ENCODE assay signal across 2 cellular contexts in genomic region chr20:23361651-23362391, GRCh38.
A peak's percentile ranks its signal among the peaks of the same experiment; 100 is the strongest.
TF ChIP-seq lines count a peak whose summit lies in the region.

TSS of gene GZF1 (plus strand) at chr20:23362182. CDS start at chr20:23364384, 2,202 bp downstream.

TF ChIP-seq in IMR-90, 13 proteins besides CTCF, POLR2A, EP300 and RAD21:
- no peak for TF ChIP-seq RFX5 (IDR thresholded peaks at IDR 0.05; ENCODE audit: low read depth, low read length)
- TF ChIP-seq MXI1 (IDR thresholded peaks at IDR 0.05; ENCODE audit: borderline replicate concordance, low read depth, low read length), result no peak
- TF ChIP-seq SMC3 (IDR thresholded peaks at IDR 0.05; ENCODE audit: low read depth, low read length), result no peak
- 0 out of 2 replicates have a peak, but pooled peaks have one; percentile 74 for TF ChIP-seq FOS (IDR thresholded peaks at IDR 0.05; ENCODE audit: low read depth, low read length)
- TF ChIP-seq USF2 (IDR thresholded peaks at IDR 0.05; ENCODE audit: low read depth, low read length), result peak; percentile 98
- TF ChIP-seq MAZ (IDR thresholded peaks at IDR 0.05; ENCODE audit: borderline replicate concordance, low read depth, low read length), result peak; percentile 89
- TF ChIP-seq NFE2L2 (IDR thresholded peaks at IDR 0.05; ENCODE audit: low read depth, low read length), result peak; percentile 77; the same call in 1 of the 2 replicates
- 0 out of 2 replicates have a peak, but pooled peaks have one; percentile 9 for TF ChIP-seq MAFK (IDR thresholded peaks at IDR 0.05; ENCODE audit: low read depth, low read length)
- TF ChIP-seq, protein P1, sequence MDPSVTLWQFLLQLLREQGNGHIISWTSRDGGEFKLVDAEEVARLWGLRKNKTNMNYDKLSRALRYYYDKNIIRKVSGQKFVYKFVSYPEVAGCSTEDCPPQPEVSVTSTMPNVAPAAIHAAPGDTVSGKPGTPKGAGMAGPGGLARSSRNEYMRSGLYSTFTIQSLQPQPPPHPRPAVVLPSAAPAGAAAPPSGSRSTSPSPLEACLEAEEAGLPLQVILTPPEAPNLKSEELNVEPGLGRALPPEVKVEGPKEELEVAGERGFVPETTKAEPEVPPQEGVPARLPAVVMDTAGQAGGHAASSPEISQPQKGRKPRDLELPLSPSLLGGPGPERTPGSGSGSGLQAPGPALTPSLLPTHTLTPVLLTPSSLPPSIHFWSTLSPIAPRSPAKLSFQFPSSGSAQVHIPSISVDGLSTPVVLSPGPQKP (IDR thresholded peaks at IDR 0.05; ENCODE audit: borderline replicate concordance, low read depth, low read length), result no peak
- TF ChIP-seq CEBPB (IDR thresholded peaks at IDR 0.05; ENCODE audit: low read depth, low read length), result peak; percentile 100
- TF ChIP-seq CHD1 (IDR thresholded peaks at IDR 0.05; ENCODE audit: low read depth, low read length), result no peak
- peak; percentile 98 for TF ChIP-seq BHLHE40 (IDR thresholded peaks at IDR 0.05; ENCODE audit: low read depth, low read length)
- TF ChIP-seq RCOR1 (IDR thresholded peaks at IDR 0.05; ENCODE audit: insufficient replicate concordance, low read length), result no peak
TF ChIP-seq in IMR-90: peak in this region for 7.

TF ChIP-seq in endothelial cell of umbilical vein, 7 proteins besides CTCF, POLR2A, EP300 and RAD21:
- TF ChIP-seq MYC (IDR thresholded peaks at IDR 0.05; ENCODE audit: low read depth, low read length) (peak; percentile 46), FOS (IDR thresholded peaks at IDR 0.05; ENCODE audit: borderline replicate concordance, insufficient read depth, low read length) (peak; percentile 19), GATA2 (IDR thresholded peaks at IDR 0.05; ENCODE audit: insufficient read depth, insufficient read length, low read depth, low read length) (no peak), POLR2AphosphoS5 (IDR thresholded peaks at IDR 0.05; ENCODE audit: insufficient read depth, low read depth, low read length) (peak; percentile 94), JUN (IDR thresholded peaks at IDR 0.05; ENCODE audit: borderline replicate concordance, insufficient read depth, insufficient read length, low read depth) (peak; percentile 61), EZH2 (IDR thresholded peaks at IDR 0.05; ENCODE audit: borderline replicate concordance, low read depth, low read length, severe bottlenecking) (no peak)
- TF ChIP-seq, protein P2, sequence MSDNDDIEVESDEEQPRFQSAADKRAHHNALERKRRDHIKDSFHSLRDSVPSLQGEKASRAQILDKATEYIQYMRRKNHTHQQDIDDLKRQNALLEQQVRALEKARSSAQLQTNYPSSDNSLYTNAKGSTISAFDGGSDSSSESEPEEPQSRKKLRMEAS (IDR thresholded peaks at IDR 0.05; ENCODE audit: insufficient read depth, insufficient read length), result peak; percentile 98
